8 cellular contexts compared by ENCODE assay signal in genomic region chr3:42179110-42179725, GRCh38.
DNase-seq lines count a peak whose midpoint lies in the region; ATAC-seq lines count a peak whose summit lies in the region.

No MANE protein-coding gene starts in this region.

- DNase-seq in EL (peak; percentile 89), NCI-H2227 treated with DMSO at 0.1 percent for 48 hours (lab: John Stamatoyannopoulos, UW) (peak; percentile 53), dermis microvascular lymphatic vessel endothelial cell (ENCODE audit: low read depth in 2 of 2) (peak; percentile 29 to 82), lung microvascular endothelial cell (ENCODE audit: low read depth in 2 of 2) (peak; percentile 51 to 77), germinal center (ENCODE audit: low spot score) (no peak), midbrain (lab: John Stamatoyannopoulos, UW) (no peak), SHP77 (lab: John Stamatoyannopoulos, UW) (no peak)

- no peak for ATAC-seq in GM19397 (IDR thresholded peaks at IDR 0.05; ENCODE audit: unreplicated experiment)

Comparison
In these comparisons a context has a peak if more than half of its experiments do, and no peak if none do; other contexts are left out.
1. DNase-seq: peak in EL (single experiment), NCI-H2227 treated with DMSO at 0.1 percent for 48 hours (single experiment), dermis microvascular lymphatic vessel endothelial cell (2 of 2) and lung microvascular endothelial cell (2 of 2); none in germinal center (single experiment), midbrain (single experiment) and SHP77 (0 of 2).